In genomic region chr6:133951881-133952814, GRCh38 we compare ENCODE assay signal across 8 cellular contexts. TPM values are rescaled to one million over a fixed set of nuclear protein-coding genes. Genes with fewer than 3 reads are reported as not detected.
DNase-seq lines count a peak whose midpoint lies in the region; ATAC-seq, FAIRE-seq and TF ChIP-seq lines count a peak whose summit lies in the region.

No MANE protein-coding gene starts in this region.

- intact Hi-C loops in GM12878 (cut with micrococcal nuclease; ENCODE audit: unreplicated experiment), result loop anchor here (2.0 to 10.0 kb wide), 5 partner anchors 21 to 1437 kb away; partner anchors contain the start of genes RPS12 and STX7

- H3K36me3 ChIP-seq in HEK293 (ENCODE audit: control insufficient read depth in 2 of 2, insufficient read depth in 1 of 2, low read length in 2 of 2) (no peaks in the 10 kb centered on the region), MM.1S (replicated peaks; ENCODE audit: insufficient read depth, low read length) (no peaks in the 10 kb centered on the region), GM12878 (ENCODE audit: control insufficient read depth in 2 of 2, insufficient read depth in 2 of 2, low read length in 1 of 2) (no peaks in the 10 kb centered on the region)

- peaks cover 6% of the 10 kb centered on the region for H3K36me3 Mint-ChIP-seq in T-helper 2 cell treated with Interferon-gamma antibody and Interleukin-4, amounts not matched to agents 5 μg/mL and 100 μg/mL, for 36 hours (ENCODE audit: low read depth)

- peaks cover 40% of the 10 kb centered on the region for H3K79me2 ChIP-seq in MM.1S (ENCODE audit: low read length)
- peaks cover 42% of the 10 kb centered on the region for H3K79me2 ChIP-seq in GM12878 (ENCODE audit: control insufficient read depth, insufficient read depth, low read length)

- H3K27ac ChIP-seq in HEK293 (ENCODE audit: extremely low read depth, low read depth, low read length) (peak overlapping the region; percentile 70; the same call in 1 of the 2 replicates), MM.1S (ENCODE audit: low read length) (peak overlapping the region; percentile 39; the same call in 1 of the 2 replicates), GM12878 (ENCODE audit: control insufficient read depth, insufficient read depth) (peak overlapping the region; percentile 74)

- H3K27me3 ChIP-seq in MM.1S (replicated peaks; ENCODE audit: insufficient read depth, low read length), result no peaks in the 10 kb centered on the region
- H3K27me3 ChIP-seq in GM12878 (replicated peaks in 1 of 2; ENCODE audit: control insufficient read depth in 2 of 2, insufficient read depth in 2 of 2, low read length in 1 of 2), result no peaks in the 10 kb centered on the region

- peak; percentile 21; the same call in 1 of the 2 replicates for TF ChIP-seq RAD21 in GM12878 (IDR thresholded peaks at IDR 0.05; ENCODE audit: insufficient read depth, low read depth, low read length)

- POLR2A ChIA-PET in HEK293 (lab: Yijun Ruan, JAX) (interaction anchor here (0.6 to 3.8 kb wide), 10 partner anchors 8 to 739 kb away, joined by 3 to 17 read pairs (median 4); partner anchors contain the start of gene SLC2A12), GM12878 (lab: Charles Lee) (interaction anchor here (1.0 to 2.4 kb wide), 3 partner anchors 10 to 21 kb away, joined by 3 to 7 read pairs (median 5); no protein-coding TSS in a partner anchor)

- H4K20me1 ChIP-seq in MM.1S (ENCODE audit: insufficient read depth, low read length), result no peaks in the 10 kb centered on the region
- H4K20me1 ChIP-seq in GM12878 (ENCODE audit: control insufficient read depth, insufficient read depth), result no peaks in the 10 kb centered on the region

- peak; percentile 75 for TF ChIP-seq POLR2A in GM12878 (IDR thresholded peaks at IDR 0.05; ENCODE audit: low read depth, low read length)

- DNase-seq in MM.1S (peak; percentile 71), GM12878 (ENCODE audit: low read depth, low spot score) (no peak), hippocampal formation (lab: John Stamatoyannopoulos, UW) (peak; percentile 61 to 71), retina (peak; percentile 92), NCI-H1048 (lab: John Stamatoyannopoulos, UW) (no peak)
- peak; percentile 22 for DNase-seq in T-helper 2 cell treated with Interferon-gamma antibody and Interleukin-4, amounts not matched to agents 5 μg/mL and 100 μg/mL, for 36 hours (ENCODE audit: low spot score)

- no peaks in the 10 kb centered on the region for H3K9me3 Mint-ChIP-seq in T-helper 2 cell treated with Interferon-gamma antibody and Interleukin-4, amounts not matched to agents 5 μg/mL and 100 μg/mL, for 36 hours

- peaks cover 11% of the 10 kb centered on the region for H3K27me3 Mint-ChIP-seq in T-helper 2 cell treated with Interferon-gamma antibody and Interleukin-4, amounts not matched to agents 5 μg/mL and 100 μg/mL, for 36 hours (ENCODE audit: low read depth)

- no peak for TF ChIP-seq EP300 in GM12878 (IDR thresholded peaks at IDR 0.05; ENCODE audit: borderline replicate concordance in 1 of 2, control insufficient read depth in 1 of 2, low read depth in 2 of 2, low read length in 2 of 2)

- no peaks in the 10 kb centered on the region for H3K9me2 ChIP-seq in MM.1S (replicated peaks; ENCODE audit: insufficient read depth, low read length)

- H2AFZ ChIP-seq in MM.1S (ENCODE audit: low read length) (peak overlapping the region; percentile 85), GM12878 (ENCODE audit: control insufficient read depth, low read depth, low read length) (peak overlapping the region; percentile 86)

- WGBS in GM12878 (ENCODE audit: insufficient coverage, insufficient replicate concordance, low lambda C conversion rate, missing lambda C conversion rate), result 1% methylated on average over 65 of the region's 65 CpGs

- H3K4me3 ChIP-seq in HEK293 (ENCODE audit: low read depth, low read length) (peak overlapping the region; percentile 98), MM.1S (ENCODE audit: low read length) (peak overlapping the region; percentile 92), GM12878 (peak overlapping the region; percentile 88)

- H3K9me3 ChIP-seq in HEK293 (ENCODE audit: control insufficient read depth, insufficient read depth, low read depth, low read length), result no peaks in the 10 kb centered on the region
- no peaks in the 10 kb centered on the region for H3K9me3 ChIP-seq in MM.1S (replicated peaks; ENCODE audit: insufficient read depth, low read length)
- no peaks in the 10 kb centered on the region for H3K9me3 ChIP-seq in GM12878 (replicated peaks; ENCODE audit: control insufficient read depth, insufficient read depth, low read length)

- peak overlapping the region; percentile 97 for H3K4me3 Mint-ChIP-seq in T-helper 2 cell treated with Interferon-gamma antibody and Interleukin-4, amounts not matched to agents 5 μg/mL and 100 μg/mL, for 36 hours

- RAD21 ChIA-PET in GM12878 (lab: Charles Lee; ENCODE audit: unreplicated experiment), result interaction anchor here (1.1 kb wide), 1 partner anchor 10 kb away, joined by 3 read pairs; no protein-coding TSS in a partner anchor

- TF ChIP-seq CTCF in GM12873 (IDR thresholded peaks at IDR 0.05; ENCODE audit: insufficient read depth, low read depth, low read length, missing control alignments) (peak; percentile 35), HEK293 (tag by site-specific recombination; IDR thresholded peaks at IDR 0.05) (peak; percentile 86), MM.1S (IDR thresholded peaks at IDR 0.05; ENCODE audit: low read length) (peak; percentile 39), GM12878 (IDR thresholded peaks at IDR 0.05 in 2 of 3, conservative IDR thresholded peaks at IDR 0.05 in 1 of 3; ENCODE audit: control insufficient read depth in 2 of 3, extremely low read depth in 1 of 3, insufficient read depth in 1 of 3, low read depth in 3 of 3, low read length in 3 of 3) (peak in 2 of 3 experiments; percentile 23 to 37; a peak in 3 of 6 replicates)

- TSS peak; percentile 94 for BruUV-seq in GM12878 (replicated peaks; lab: Mats Ljungman, UMichigan)

- ATAC-seq in GM12878, result peak; percentile 75

- CTCF ChIA-PET in HEK293 (lab: Yijun Ruan, JAX), result interaction anchor here (0.6 to 6.4 kb wide), 11 partner anchors 21 to 177 kb away, joined by 3 to 55 read pairs (median 5); no protein-coding TSS in a partner anchor
- CTCF ChIA-PET in GM12878 (lab: Yijun Ruan, JAX), result interaction anchor here (0.7 to 2.0 kb wide), 5 partner anchors 21 to 145 kb away, joined by 3 to 6 read pairs (median 4); no protein-coding TSS in a partner anchor

- H3K4me1 ChIP-seq in HEK293 (ENCODE audit: control insufficient read depth, insufficient read depth, low read length) (peaks cover 17% of the 10 kb centered on the region), MM.1S (ENCODE audit: low read length) (peaks cover 18% of the 10 kb centered on the region; the same call in 1 of the 2 replicates), GM12878 (ENCODE audit: control insufficient read depth, insufficient read depth, low read length) (peaks cover 6% of the 10 kb centered on the region; the same call in 1 of the 2 replicates)

- peaks cover 25% of the 10 kb centered on the region for H3K4me1 Mint-ChIP-seq in T-helper 2 cell treated with Interferon-gamma antibody and Interleukin-4, amounts not matched to agents 5 μg/mL and 100 μg/mL, for 36 hours (ENCODE audit: low read depth)

- in situ Hi-C loops in GM12878 (cut with MboI), result loop anchor here (25.0 kb wide), 1 partner anchor 1485 kb away; no protein-coding TSS in a partner anchor

- SMC1A ChIA-PET in GM12878 (lab: Charles Lee; ENCODE audit: uncharacterized antibody, unreplicated experiment), result interaction anchor here (0.8 to 3.5 kb wide), 4 partner anchors 21 to 1137 kb away, joined by 3 to 14 read pairs (median 4); no protein-coding TSS in a partner anchor

- peak overlapping the region; percentile 85 for H3K4me2 ChIP-seq in MM.1S (ENCODE audit: low read depth, low read length)
- H3K4me2 ChIP-seq in GM12878 (ENCODE audit: control insufficient read depth, insufficient read depth), result peak overlapping the region; percentile 82

- peak overlapping the region; percentile 89 for H3K27ac Mint-ChIP-seq in T-helper 2 cell treated with Interferon-gamma antibody and Interleukin-4, amounts not matched to agents 5 μg/mL and 100 μg/mL, for 36 hours

- H3F3A ChIP-seq in MM.1S (ENCODE audit: insufficient read depth, low read length), result peaks cover 11% of the 10 kb centered on the region

- peak; percentile 49 for FAIRE-seq in GM12878 (lab: Jason Lieb, UNC)

- peak overlapping the region; percentile 71 for H3K9ac ChIP-seq in MM.1S (ENCODE audit: low read length)
- H3K9ac ChIP-seq in GM12878 (ENCODE audit: control insufficient read depth, insufficient read depth, low read length), result peak overlapping the region; percentile 80

TF ChIP-seq in HEK293, 187 proteins besides CTCF, POLR2A, EP300 and RAD21 (continues in another document):
- TF ChIP-seq ZNF416 (tag by site-specific recombination; IDR thresholded peaks at IDR 0.05) (no peak), HOXC10 (CRISPR knock-in tag; IDR thresholded peaks at IDR 0.05) (0 out of 2 replicates have a peak, but pooled peaks have one; percentile 57)

TF ChIP-seq in GM12878, 131 proteins besides CTCF, POLR2A, EP300 and RAD21 (continues in another document):
- TF ChIP-seq BHLHE40 (IDR thresholded peaks at IDR 0.05; ENCODE audit: borderline replicate concordance in 1 of 2, low read depth in 2 of 2, low read length in 1 of 2) (no peak), RB1 (IDR thresholded peaks at IDR 0.05; ENCODE audit: borderline replicate concordance) (peak; percentile 71; the same call in 1 of the 2 replicates), SMARCA5 (IDR thresholded peaks at IDR 0.05) (no peak)

RNA-seq across cellular contexts. Expression of gene TBPL1, which starts 0.9 kb away (rescaled TPM):
- 9.5 and 9.9 TPM in 2 replicates for total RNA-seq in GM12878 (2013; cell fraction: nucleolus; rRNA removed)
- total RNA-seq in GM12878 (2014; rRNA removed) (34.7 and 49.0 TPM in 2 replicates), GM12878 (2014; rRNA removed; fragmentation: Illumina TruSeq; extraction: Trizol) (37.6 and 37.7 TPM in 2 replicates), GM12878 (2021) (37.2 and 38.7 TPM in 2 replicates)
- polyA plus RNA-seq in GM12878 (2011; ENCODE audit: low read depth), result 23.4 TPM
- polyA plus RNA-seq in GM12878 (2011; rRNA removed) (48.2 and 71.8 TPM in 2 replicates), GM12878 (2014; fragmentation: Illumina TruSeq; extraction: Trizol) (34.6 and 38.9 TPM in 2 replicates), GM12878 (2014; fragmentation: Nextera tagmentation; extraction: Ambion mirVana) (10 to 100 TPM; 34.9 to 52.5 TPM), GM12878 (2014; rRNA removed) (62.1 and 64.1 TPM in 2 replicates), GM12878 (2016; fragmentation: Nextera tagmentation; extraction: Ambion mirVana) (10 to 100 TPM; 60.7 to 71.2 TPM)
- polyA plus RNA-seq in GM12878 (2011; cell fraction: cytosol; rRNA removed), result 18.2 and 22.6 TPM in 2 replicates
- polyA plus RNA-seq in GM12878 (2011; cell fraction: nucleus; rRNA removed), result 14.8 and 22.4 TPM in 2 replicates
- polyA plus RNA-seq in GM12878 (2012), result 33.4 and 40.3 TPM in 2 replicates
- 15.2 and 19.1 TPM in 2 replicates for polyA minus RNA-seq in GM12878 (2011; rRNA and poly(A)+ RNA removed)
- 13.2 and 23.0 TPM in 2 replicates for polyA minus RNA-seq in GM12878 (2011; cell fraction: cytosol; rRNA and poly(A)+ RNA removed)
- 7.2 and 7.7 TPM in 2 replicates for polyA minus RNA-seq in GM12878 (2011; cell fraction: nucleus; rRNA and poly(A)+ RNA removed)

Comparison
In these comparisons a context has a peak if more than half of its experiments do, and no peak if none do; other contexts are left out.
1. CTCF ChIP-seq: peak in every context shown above with its lines; median percentile 86 in HEK293; 39 in MM.1S; 35 in GM12873; 30 in GM12878.
2. DNase-seq: peak in MM.1S (single experiment), T-helper 2 cell treated with Interferon-gamma antibody and Interleukin-4, amounts not matched to agents 5 μg/mL and 100 μg/mL, for 36 hours (single experiment), hippocampal formation (2 of 2) and retina (single experiment); none in GM12878 (single experiment) and NCI-H1048 (single experiment).
3. Peak in every context shown above with its lines, with median percentiles within 50 percentile points of each other: H3K27ac ChIP-seq and H3K4me3 ChIP-seq.